Comparison of ENCODE assay signal across 8 cellular contexts in genomic region chr7:137882261-137882668, GRCh38. TPM values are rescaled to one million over a fixed set of nuclear protein-coding genes. Genes with fewer than 3 reads are reported as not detected.
A peak's percentile ranks its signal among the peaks of the same experiment; 100 is the strongest.
DNase-seq lines count a peak whose midpoint lies in the region; ATAC-seq lines count a peak whose summit lies in the region.

No MANE protein-coding gene starts in this region.

- peaks cover 44 to 68% of the 10 kb centered on the region in 2 experiments for H3K36me3 ChIP-seq in mesenchymal stem cell (ENCODE audit: control insufficient read depth in 1 of 2, insufficient read depth in 2 of 2, low read depth in 1 of 2, low read length in 2 of 2)

- no peak overlapping the region for H3K27ac Mint-ChIP-seq in activated CD8-positive, alpha-beta T cell treated with anti-CD3 and anti-CD28 coated beads, Interleukin-2, amount 10 ng/mL, durations not matched to agents 7 days and 5 days

- peak; percentile 59 for DNase-seq in DMS53 (lab: John Stamatoyannopoulos, UW)
- no peak for DNase-seq in activated CD8-positive, alpha-beta T cell treated with anti-CD3 and anti-CD28 coated beads, Interleukin-2, amount 10 ng/mL, durations not matched to agents 7 days and 5 days
- DNase-seq in mesenchymal stem cell, result peak; percentile 91
- no peak for DNase-seq in NCI-H524 treated with DMSO at 0.1 percent for 48 hours (lab: John Stamatoyannopoulos, UW)
- no peak for DNase-seq in activated CD8-positive, alpha-beta memory T cell treated with anti-CD3 and anti-CD28 coated beads, Interleukin-2, amount 50 U/mL, for 4 hours
- DNase-seq in GDM1 (lab: John Stamatoyannopoulos, UW), result no peak

- H2BK5ac ChIP-seq in mesenchymal stem cell (ENCODE audit: low read depth, low read length, poor library complexity, severe bottlenecking), result no peak overlapping the region

- peaks cover 10% of the 10 kb centered on the region for H3K9me3 ChIP-seq in mesenchymal stem cell (ENCODE audit: control insufficient read depth, low read length)

- CTCF ChIA-PET in activated CD8-positive, alpha-beta T cell treated with anti-CD3 and anti-CD28 coated beads, Interleukin-2, amount 10 ng/mL, durations not matched to agents 7 days and 5 days (lab: Charles Lee), result interaction anchor here (1.4 kb wide), 1 partner anchor 226 kb away, joined by 7 read pairs; no protein-coding TSS in a partner anchor

- no peak overlapping the region for H4K91ac ChIP-seq in mesenchymal stem cell (ENCODE audit: low read length)

- no peak overlapping the region for H2BK15ac ChIP-seq in mesenchymal stem cell (ENCODE audit: low read depth, poor library complexity, severe bottlenecking)

- H2AK5ac ChIP-seq in mesenchymal stem cell (ENCODE audit: low read length, severe bottlenecking), result no peak overlapping the region

- peak overlapping the region; percentile 69 for H3K9ac ChIP-seq in mesenchymal stem cell (ENCODE audit: low read length)

- peaks cover 38% of the 10 kb centered on the region for H3K36me3 Mint-ChIP-seq in activated CD8-positive, alpha-beta T cell treated with anti-CD3 and anti-CD28 coated beads, Interleukin-2, amount 10 ng/mL, durations not matched to agents 7 days and 5 days (ENCODE audit: low read depth)

- no peak overlapping the region for H3K4me2 ChIP-seq in mesenchymal stem cell (ENCODE audit: low read length, poor library complexity, severe bottlenecking)

- peak overlapping the region; percentile 59 for H3K27ac ChIP-seq in mesenchymal stem cell (ENCODE audit: low read length, poor library complexity, severe bottlenecking)

- H2AFZ ChIP-seq in mesenchymal stem cell (ENCODE audit: low read depth, low read length), result no peak overlapping the region

- peaks cover 11% of the 10 kb centered on the region for H3K4me1 Mint-ChIP-seq in activated CD8-positive, alpha-beta T cell treated with anti-CD3 and anti-CD28 coated beads, Interleukin-2, amount 10 ng/mL, durations not matched to agents 7 days and 5 days (ENCODE audit: low read depth)

- H3K18ac ChIP-seq in mesenchymal stem cell (ENCODE audit: low read depth in 1 of 2, low read length in 2 of 2), result peak overlapping the region in 1 of 2 experiments; percentile 50

- H3K4me1 ChIP-seq in mesenchymal stem cell (ENCODE audit: control insufficient read depth, insufficient read depth, low read depth, low read length), result peaks cover 15% of the 10 kb centered on the region

- H4K8ac ChIP-seq in mesenchymal stem cell (ENCODE audit: low read length), result no peak overlapping the region

- H3K14ac ChIP-seq in mesenchymal stem cell (ENCODE audit: low read length in 2 of 2), result no peak overlapping the region

- no peak overlapping the region for H2BK120ac ChIP-seq in mesenchymal stem cell (ENCODE audit: low read depth, low read length)

- no peak overlapping the region for H3K4me3 Mint-ChIP-seq in activated CD8-positive, alpha-beta T cell treated with anti-CD3 and anti-CD28 coated beads, Interleukin-2, amount 10 ng/mL, durations not matched to agents 7 days and 5 days

- no peak overlapping the region for H2BK12ac ChIP-seq in mesenchymal stem cell (ENCODE audit: low read length in 2 of 2)

- H3K27me3 ChIP-seq in mesenchymal stem cell (ENCODE audit: control insufficient read depth in 1 of 2, insufficient read depth in 1 of 2, low read length in 2 of 2), result no peaks in the 10 kb centered on the region

- peaks cover 31% of the 10 kb centered on the region for H3K79me1 ChIP-seq in mesenchymal stem cell (replicated peaks; ENCODE audit: low read length, poor library complexity, severe bottlenecking)

- H3K9me3 Mint-ChIP-seq in activated CD8-positive, alpha-beta T cell treated with anti-CD3 and anti-CD28 coated beads, Interleukin-2, amount 10 ng/mL, durations not matched to agents 7 days and 5 days (ENCODE audit: insufficient read depth), result no peaks in the 10 kb centered on the region

- ATAC-seq in GM19397 (IDR thresholded peaks at IDR 0.05; ENCODE audit: unreplicated experiment) (peak; percentile 60), HG03280 (IDR thresholded peaks at IDR 0.05; ENCODE audit: unreplicated experiment) (peak; percentile 75)
- ATAC-seq in activated CD8-positive, alpha-beta T cell treated with anti-CD3 and anti-CD28 coated beads, Interleukin-2, amount 10 ng/mL, durations not matched to agents 7 days and 5 days, result peak; percentile 49

- H3K4me3 ChIP-seq in mesenchymal stem cell (ENCODE audit: insufficient read depth in 1 of 2, low read depth in 1 of 2, low read length in 2 of 2), result peak overlapping the region in 1 of 2 experiments; percentile 16

- no peak overlapping the region for H3K4ac ChIP-seq in mesenchymal stem cell (ENCODE audit: low read depth in 1 of 2, low read length in 2 of 2)

- H3K23ac ChIP-seq in mesenchymal stem cell (ENCODE audit: low read length in 2 of 2), result no peak overlapping the region

- H3K27me3 Mint-ChIP-seq in activated CD8-positive, alpha-beta T cell treated with anti-CD3 and anti-CD28 coated beads, Interleukin-2, amount 10 ng/mL, durations not matched to agents 7 days and 5 days (ENCODE audit: low read depth), result no peaks in the 10 kb centered on the region

- POLR2A ChIA-PET in activated CD8-positive, alpha-beta T cell treated with anti-CD3 and anti-CD28 coated beads, Interleukin-2, amount 10 ng/mL, durations not matched to agents 7 days and 5 days (lab: Charles Lee), result interaction anchor here (1.1 kb wide), 1 partner anchor 75 kb away, joined by 3 read pairs; no protein-coding TSS in a partner anchor

- WGBS in mesenchymal stem cell, result 5% methylated on average over 5 of the region's 5 CpGs

RNA-seq across cellular contexts. Expression of gene DGKI, which starts 35.5 kb away (rescaled TPM):
- not detected for total RNA-seq in activated CD8-positive, alpha-beta T cell treated with anti-CD3 and anti-CD28 coated beads, Interleukin-2, amount 10 ng/mL, durations not matched to agents 7 days and 5 days
- polyA plus RNA-seq in mesenchymal stem cell (2013, experiment 1 of 2), result 2.3 TPM
- polyA plus RNA-seq in mesenchymal stem cell (2013, experiment 2 of 2), result 2.2 TPM

Comparison
In these comparisons a context has a peak if more than half of its experiments do, and no peak if none do; other contexts are left out.
1. DNase-seq: peak in DMS53 (single experiment) and mesenchymal stem cell (single experiment); none in activated CD8-positive, alpha-beta T cell treated with anti-CD3 and anti-CD28 coated beads, Interleukin-2, amount 10 ng/mL, durations not matched to agents 7 days and 5 days (single experiment), NCI-H524 treated with DMSO at 0.1 percent for 48 hours (single experiment), activated CD8-positive, alpha-beta memory T cell treated with anti-CD3 and anti-CD28 coated beads, Interleukin-2, amount 50 U/mL, for 4 hours (single experiment) and GDM1 (single experiment).
2. Peak in every context shown above with its lines, with median percentiles within 50 percentile points of each other: ATAC-seq.